ENCODE assay signal across 8 cellular contexts in genomic region chr1:27321813-27322568, GRCh38. TPM values are rescaled to one million over a fixed set of nuclear protein-coding genes. Genes with fewer than 3 reads are reported as not detected.
A peak's percentile ranks its signal among the peaks of the same experiment; 100 is the strongest.
DNase-seq lines count a peak whose midpoint lies in the region; ATAC-seq and TF ChIP-seq lines count a peak whose summit lies in the region.

A gene with protein sequence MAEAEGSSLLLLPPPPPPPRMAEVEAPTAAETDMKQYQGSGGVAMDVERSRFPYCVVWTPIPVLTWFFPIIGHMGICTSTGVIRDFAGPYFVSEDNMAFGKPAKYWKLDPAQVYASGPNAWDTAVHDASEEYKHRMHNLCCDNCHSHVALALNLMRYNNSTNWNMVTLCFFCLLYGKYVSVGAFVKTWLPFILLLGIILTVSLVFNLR (plus strand): TSS chr1:27322163. CDS start chr1:27322198, 35 bp downstream.

- H3K9me3 ChIP-seq in esophagus muscularis mucosa = no peaks in the 10 kb centered on the region

- H3K9me3 Mint-ChIP-seq in GM23338 = no peaks in the 10 kb centered on the region

- H3K27ac Mint-ChIP-seq in GM23338 = peak within 1 kb of the TSS; percentile 99

- peak; percentile 12 for TF ChIP-seq POLR2A in esophagus muscularis mucosa (IDR thresholded peaks at IDR 0.05; ENCODE audit: low read depth)

- H3K9me2 ChIP-seq in GM23338 (ENCODE audit: insufficient read depth) = no peaks in the 10 kb centered on the region

- ATAC-seq in GM23338 = peak; percentile 96

- intact Hi-C loops in esophagus muscularis mucosa (cut with DNase I) = loop anchor here (10.0 kb wide), 1 partner anchor 293 kb away; no protein-coding TSS in a partner anchor

- peaks cover 10% of the 10 kb centered on the region for H3K27me3 Mint-ChIP-seq in GM23338 (ENCODE audit: insufficient read depth, low read depth, poor library complexity)

- peaks cover 7% of the 10 kb centered on the region; the same call in 2 of the 3 replicates for H3K4me1 Mint-ChIP-seq in GM23338

- peaks cover 47% of the 10 kb centered on the region for H3K79me2 ChIP-seq in GM23338 (replicated peaks; ENCODE audit: insufficient read depth)

- H3K27ac ChIP-seq in GM23338 (ENCODE audit: low read depth) (peak within 1 kb of the TSS; percentile 93), esophagus muscularis mucosa (replicated peaks in 1 of 4) (peak within 1 kb of the TSS; percentile 76 to 94 (median 90))

- no peaks in the 10 kb centered on the region for H3K27me3 ChIP-seq in GM23338 (ENCODE audit: insufficient read depth)
- no peaks in the 10 kb centered on the region for H3K27me3 ChIP-seq in esophagus muscularis mucosa

- peak within 1 kb of the TSS; percentile 99 for H3K4me3 ChIP-seq in GM23338
- H3K4me3 ChIP-seq in esophagus muscularis mucosa = peak within 1 kb of the TSS; percentile 70 to 99 (median 79)

- peak within 1 kb of the TSS; percentile 95 for H3K4me2 ChIP-seq in GM23338

- no peaks in the 10 kb centered on the region for H3K36me3 ChIP-seq in GM23338 (ENCODE audit: insufficient read depth)
- peaks cover 10 to 23% (median 22%) of the 10 kb centered on the region in 4 donors for H3K36me3 ChIP-seq in esophagus muscularis mucosa

- WGBS in esophagus muscularis mucosa = under 1% methylated on average over 22 of the region's 67 CpGs

- H3K4me1 ChIP-seq in GM23338 (ENCODE audit: insufficient read depth) = peaks cover 11% of the 10 kb centered on the region; the same call in 1 of the 2 replicates
- peaks cover 31 to 53% (median 51%) of the 10 kb centered on the region in 4 donors for H3K4me1 ChIP-seq in esophagus muscularis mucosa

- DNase-seq in Daoy (ENCODE audit: low read depth) (peak; percentile 99), GM23338 (ENCODE audit: low spot score) (peak; percentile 98), Kasumi-1 (lab: John Stamatoyannopoulos, UW) (peak; percentile 97), RKO (ENCODE audit: low spot score) (peak; percentile 96), activated T-helper 1 cell treated with Interleukin-2 at 50 U/mL for 16 hours (ENCODE audit: low read depth) (peak; percentile 97), esophagus muscularis mucosa (ENCODE audit: extremely low spot score) (peak; percentile 99), myocyte (ENCODE audit: low read depth) (peak; percentile 97)
- peak; percentile 92 to 98 for DNase-seq in stimulated activated CD8-positive, alpha-beta memory T cell treated with anti-CD3 and anti-CD28 coated beads, Interleukin-7, amount 100 ng/mL, for 4 hours (ENCODE audit: low read depth in 2 of 2)

- TF ChIP-seq EP300 in esophagus muscularis mucosa (IDR thresholded peaks at IDR 0.05) = no peak

- peaks cover 25% of the 10 kb centered on the region for H3K36me3 Mint-ChIP-seq in GM23338 (ENCODE audit: low read depth)

- peak within 1 kb of the TSS; percentile 98 for H2AFZ ChIP-seq in GM23338

- peaks cover 13% of the 10 kb centered on the region; the same call in 1 of the 2 replicates for H3F3A ChIP-seq in GM23338 (replicated peaks; ENCODE audit: low read depth)

- peaks cover 7% of the 10 kb centered on the region; the same call in 1 of the 2 replicates for H4K20me1 ChIP-seq in GM23338 (replicated peaks; ENCODE audit: insufficient read depth)

- peak within 1 kb of the TSS; percentile 99 for H3K4me3 Mint-ChIP-seq in GM23338

- TF ChIP-seq CTCF in GM23338 (conservative IDR thresholded peaks at IDR 0.05; ENCODE audit: low read depth in 2 of 2) (0 out of 4 replicates have a peak, but pooled peaks of 1 of the 2 experiments have one; percentile 9), esophagus muscularis mucosa (IDR thresholded peaks at IDR 0.05) (peak; percentile 16 to 42 (median 40))

TF ChIP-seq in GM23338, 12 proteins besides CTCF, POLR2A, EP300 and RAD21 (continues in another document):
- TF ChIP-seq NANOG (IDR thresholded peaks at IDR 0.05; ENCODE audit: borderline replicate concordance) (no peak), EZH2 (IDR thresholded peaks at IDR 0.05; ENCODE audit: low read depth, unreplicated experiment) (no peak), STAT1 (IDR thresholded peaks at IDR 0.05; ENCODE audit: unreplicated experiment) (no peak), JUNB (IDR thresholded peaks at IDR 0.05; ENCODE audit: unreplicated experiment) (no peak), ZNF331 (CRISPR knock-in tag; IDR thresholded peaks at IDR 0.05; ENCODE audit: low read depth) (no peak), CREB1 (CRISPR knock-in tag; IDR thresholded peaks at IDR 0.05; ENCODE audit: low read depth) (peak; percentile 97), POLR2AphosphoS5 (IDR thresholded peaks at IDR 0.05; ENCODE audit: low read depth) (peak; percentile 75), EZH2phosphoT487 (IDR thresholded peaks at IDR 0.05; ENCODE audit: unreplicated experiment) (no peak), ZNF462 (CRISPR knock-in tag; IDR thresholded peaks at IDR 0.05) (no peak)
- TF ChIP-seq, protein P1, sequence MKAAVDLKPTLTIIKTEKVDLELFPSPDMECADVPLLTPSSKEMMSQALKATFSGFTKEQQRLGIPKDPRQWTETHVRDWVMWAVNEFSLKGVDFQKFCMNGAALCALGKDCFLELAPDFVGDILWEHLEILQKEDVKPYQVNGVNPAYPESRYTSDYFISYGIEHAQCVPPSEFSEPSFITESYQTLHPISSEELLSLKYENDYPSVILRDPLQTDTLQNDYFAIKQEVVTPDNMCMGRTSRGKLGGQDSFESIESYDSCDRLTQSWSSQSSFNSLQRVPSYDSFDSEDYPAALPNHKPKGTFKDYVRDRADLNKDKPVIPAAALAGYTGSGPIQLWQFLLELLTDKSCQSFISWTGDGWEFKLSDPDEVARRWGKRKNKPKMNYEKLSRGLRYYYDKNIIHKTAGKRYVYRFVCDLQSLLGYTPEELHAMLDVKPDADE (IDR thresholded peaks at IDR 0.05) = peak; percentile 87

RNA-seq across cellular contexts. Expression of the gene that starts here (rescaled TPM):
- total RNA-seq in Daoy (2014; rRNA removed; shearing (Covaris generic)) = 54.9 and 65.0 TPM in 2 replicates
- 22.6 and 27.0 TPM in 2 replicates for total RNA-seq in GM23338 (2014; rRNA removed; shearing (Covaris generic))
- 17.7 and 17.8 TPM in 2 replicates for polyA plus RNA-seq in GM23338 (2016; fragmentation: Nextera tagmentation; extraction: Ambion mirVana)
- 10 to 100 TPM; 23.3 to 35.3 (median 31.8) TPM for total RNA-seq in esophagus muscularis mucosa
- total RNA-seq in myocyte = 37.8 and 42.7 TPM in 2 replicates
- 58.0 TPM for polyA plus RNA-seq in myocyte (2012)

Comparison
In these comparisons a context has a peak if more than half of its experiments do, and no peak if none do; other contexts are left out.
1. Peak in every context shown above with its lines: DNase-seq, ATAC-seq, H3K4me3 ChIP-seq and H3K27ac ChIP-seq.